Comparison of ENCODE assay signal across 14 cellular contexts in genomic region chr12:48185181-48185919, GRCh38. TPM values are rescaled to one million over a fixed set of nuclear protein-coding genes. Genes with fewer than 3 reads are reported as not detected.
DNase-seq lines count a peak whose midpoint lies in the region; FAIRE-seq and TF ChIP-seq lines count a peak whose summit lies in the region.
"Had no signal": no experiment of that assay in that cellular context is flagged by ENCODE, and none has a peak within 500 bp of the region (broad histone marks: within the 10 kb centered on the region; RNA-seq: fewer than 3 reads in every experiment).

No MANE protein-coding gene starts in this region.

- no peak overlapping the region for H3K56ac ChIP-seq in H1 (replicated peaks; ENCODE audit: insufficient read length, low read depth, low read length)

- no peak overlapping the region for H2BK20ac ChIP-seq in H1 (ENCODE audit: low read length)

- no peaks in the 10 kb centered on the region for H3K9me3 ChIP-seq in Loucy (ENCODE audit: insufficient read depth, low read depth, low read length)
- H3K9me3 ChIP-seq in H1 (ENCODE audit: insufficient read depth in 2 of 2, low read depth in 1 of 2, low read length in 1 of 2): no peaks in the 10 kb centered on the region; a peak in 1 of 4 replicates
- H3K9me3 ChIP-seq in suprapubic skin: no peaks in the 10 kb centered on the region

- H2AK5ac ChIP-seq in H1 (ENCODE audit: low read depth, low read length): 0 out of 2 replicates have a peak overlapping the region, but pooled peaks have one; percentile 10

- H3K4me1 ChIP-seq in Loucy (ENCODE audit: insufficient read depth, low read length, poor library complexity, severe bottlenecking): peaks cover 26% of the 10 kb centered on the region
- H3K4me1 ChIP-seq in H1 (replicated peaks in 1 of 4; ENCODE audit: control insufficient read depth in 3 of 4, insufficient read depth in 4 of 4, low read length in 3 of 4): peaks cover 6 to 20% (median 11%) of the 10 kb centered on the region in 4 experiments; a peak in 6 of 7 replicates
- peaks cover 37% of the 10 kb centered on the region for H3K4me1 ChIP-seq in suprapubic skin

- intact Hi-C loops in Calu3 (cut with micrococcal nuclease; ENCODE audit: unreplicated experiment): loop anchor here (10.0 kb wide), 1 partner anchor 429 kb away; no protein-coding TSS in a partner anchor

- H3K4me2 ChIP-seq in Loucy (ENCODE audit: low read depth, low read length, poor library complexity, severe bottlenecking): peak overlapping the region; percentile 47
- peak overlapping the region; percentile 94 to 97 for H3K4me2 ChIP-seq in H1 (ENCODE audit: insufficient read depth in 1 of 2, low read depth in 2 of 2, low read length in 2 of 2)

- TF ChIP-seq CTCF in Calu3 (IDR thresholded peaks at IDR 0.05; ENCODE audit: unreplicated experiment): no peak
- no peak for TF ChIP-seq CTCF in Loucy (conservative IDR thresholded peaks at IDR 0.05; ENCODE audit: low read length)
- no peak for TF ChIP-seq CTCF in H1 (IDR thresholded peaks at IDR 0.05; ENCODE audit: control extremely low read depth in 1 of 3, insufficient read depth in 1 of 3, low read depth in 1 of 3, low read length in 3 of 3)
- TF ChIP-seq CTCF in neural crest cell (conservative IDR thresholded peaks at IDR 0.05): no peak
- no peak for TF ChIP-seq CTCF in suprapubic skin (IDR thresholded peaks at IDR 0.05)

- TF ChIP-seq POLR2A in H1 (IDR thresholded peaks at IDR 0.05; ENCODE audit: control extremely low read depth in 1 of 2, low read depth in 2 of 2, low read length in 2 of 2): 0 out of 3 replicates have a peak, but pooled peaks of 1 of the 2 experiments have one; percentile 30
- no peak for TF ChIP-seq POLR2A in suprapubic skin (IDR thresholded peaks at IDR 0.05)

- peaks cover 14% of the 10 kb centered on the region; the same call in 1 of the 2 replicates for H3K23me2 ChIP-seq in H1 (ENCODE audit: low read depth, low read length)

- H2BK5ac ChIP-seq in H1 (ENCODE audit: low read depth, low read length): no peak overlapping the region; the same call in 1 of the 2 replicates

- no peak overlapping the region for H4K8ac ChIP-seq in H1 (ENCODE audit: extremely low read depth, insufficient read depth, low read length)

- H3K9me3 Mint-ChIP-seq in Calu3 (ENCODE audit: low read depth, unreplicated experiment) (no peaks in the 10 kb centered on the region), neural crest cell (no peaks in the 10 kb centered on the region)
- H3K9me3 Mint-ChIP-seq: stimulated activated naive CD8-positive, alpha-beta T cell treated with anti-CD3 and anti-CD28 coated beads, Interleukin-15, Interleukin-2, amounts not matched to agents 100 ng/mL and 50 ng/mL, for 24 hours had no signal

- H3K79me2 ChIP-seq in Loucy (ENCODE audit: insufficient read depth, low read length) (no peaks in the 10 kb centered on the region), H1 (ENCODE audit: control insufficient read depth in 1 of 2, insufficient read depth in 2 of 2, low read length in 2 of 2) (no peaks in the 10 kb centered on the region)

- no peak overlapping the region for H4K91ac ChIP-seq in H1 (replicated peaks; ENCODE audit: insufficient read length, low read length)

- H3K4me3 ChIP-seq in Loucy (ENCODE audit: low read length, poor library complexity, severe bottlenecking) (no peak overlapping the region), H1 (ENCODE audit: extremely low read depth in 1 of 4, insufficient read depth in 2 of 4, low read depth in 3 of 4, low read length in 4 of 4) (peak overlapping the region; percentile 35 to 80 (median 72); a peak in 7 of 8 replicates), suprapubic skin (no peak overlapping the region)

- H3K27me3 ChIP-seq in Loucy (ENCODE audit: insufficient read depth, low read length, poor library complexity, severe bottlenecking) (no peaks in the 10 kb centered on the region), H1 (replicated peaks in 1 of 4; ENCODE audit: control insufficient read depth in 3 of 4, extremely low read depth in 1 of 4, insufficient read depth in 3 of 4, low read length in 3 of 4) (peaks cover 8 to 39% (median 25%) of the 10 kb centered on the region in 4 experiments), suprapubic skin (peaks cover 53% of the 10 kb centered on the region)

- peaks cover 54% of the 10 kb centered on the region for H3K27me3 Mint-ChIP-seq in Calu3 (ENCODE audit: unreplicated experiment)
- H3K27me3 Mint-ChIP-seq in neural crest cell (ENCODE audit: low read depth): peaks cover 63% of the 10 kb centered on the region

- H3K27ac Mint-ChIP-seq in Calu3 (ENCODE audit: unreplicated experiment): peak overlapping the region; percentile 16
- peak overlapping the region; percentile 76 for H3K27ac Mint-ChIP-seq in neural crest cell (ENCODE audit: unreplicated experiment)
- H3K27ac Mint-ChIP-seq: stimulated activated naive CD8-positive, alpha-beta T cell treated with anti-CD3 and anti-CD28 coated beads, Interleukin-15, Interleukin-2, amounts not matched to agents 100 ng/mL and 50 ng/mL, for 24 hours had no signal

- peak overlapping the region; percentile 21; the same call in 1 of the 2 replicates for H2BK12ac ChIP-seq in H1 (ENCODE audit: low read depth, low read length)

- H4K20me1 ChIP-seq in Loucy (ENCODE audit: insufficient read depth, low read length, poor library complexity, severe bottlenecking) (no peaks in the 10 kb centered on the region), H1 (replicated peaks in 1 of 2; ENCODE audit: control insufficient read depth in 1 of 2, insufficient read depth in 2 of 2, low read length in 2 of 2) (no peaks in the 10 kb centered on the region)

- no peak for FAIRE-seq in H1 (lab: Jason Lieb, UNC)
- FAIRE-seq: endothelial cell of umbilical vein had no signal

- H3K9me2 ChIP-seq in Loucy (replicated peaks; ENCODE audit: low read depth, low read length): no peaks in the 10 kb centered on the region

- peak overlapping the region; percentile 71 for H2AFZ ChIP-seq in Loucy (ENCODE audit: low read length)
- H2AFZ ChIP-seq in H1 (ENCODE audit: low read length): no peak overlapping the region

- no peak overlapping the region for H3K4me3 Mint-ChIP-seq in Calu3 (ENCODE audit: low read depth, unreplicated experiment)
- H3K4me3 Mint-ChIP-seq in neural crest cell: peak overlapping the region; percentile 92

- no peak overlapping the region for H3K4ac ChIP-seq in H1 (replicated peaks; ENCODE audit: insufficient read length, low read depth, low read length)

- no peaks in the 10 kb centered on the region; the same call in 1 of the 2 replicates for H3F3A ChIP-seq in Loucy (ENCODE audit: low read depth)

- H3K36me3 Mint-ChIP-seq in Calu3 (ENCODE audit: insufficient read depth, unreplicated experiment) (peaks cover 17% of the 10 kb centered on the region), neural crest cell (ENCODE audit: low read depth) (no peaks in the 10 kb centered on the region)

- BruUV-seq in Calu3 (replicated peaks; lab: Mats Ljungman, UMichigan): no TSS peak

- no peak overlapping the region for H3K9ac ChIP-seq in Loucy (ENCODE audit: low read depth, low read length, poor library complexity, severe bottlenecking)
- no peak overlapping the region for H3K9ac ChIP-seq in H1 (replicated peaks in 1 of 4; ENCODE audit: extremely low read depth in 1 of 4, low read depth in 3 of 4, low read length in 3 of 4)

- no peaks in the 10 kb centered on the region for H3K36me3 ChIP-seq in Loucy (ENCODE audit: insufficient read depth, low read length)
- H3K36me3 ChIP-seq in H1 (ENCODE audit: control insufficient read depth in 2 of 4, insufficient read depth in 4 of 4, low read length in 3 of 4): no peaks in the 10 kb centered on the region
- H3K36me3 ChIP-seq in suprapubic skin: no peaks in the 10 kb centered on the region

- H3K27ac ChIP-seq in H1 (ENCODE audit: low read depth, low read length): no peak overlapping the region
- no peak overlapping the region for H3K27ac ChIP-seq in suprapubic skin

- DNase-seq in Calu3 (no peak), H1 (ENCODE audit: low read depth in 1 of 2, low spot score in 2 of 2) (peak in 1 of 2 experiments; percentile 63), neural crest cell (ENCODE audit: low read depth, low spot score) (peak; percentile 28), suprapubic skin (ENCODE audit: low spot score in 2 of 2) (no peak), HuH-7.5 (ENCODE audit: low spot score) (no peak), NCI-H1436 (lab: John Stamatoyannopoulos, UW) (no peak), Kasumi-1 (lab: John Stamatoyannopoulos, UW) (no peak)
- DNase-seq: activated effector memory CD4-positive, alpha-beta T cell treated with anti-CD3 and anti-CD28 coated beads, Interleukin-2, amount 50 U/mL, for 16 hours; NCI-H510A treated with DMSO at 0.1 percent for 48 hours; T-helper 9 cell had no signal

- peak overlapping the region; percentile 93; the same call in 1 of the 2 replicates for H2BK15ac ChIP-seq in H1 (ENCODE audit: low read length)

- CTCF ChIA-PET in Calu3 (lab: Charles Lee) (interaction anchor here (1.4 kb wide), 1 partner anchor 12 kb away, joined by 5 read pairs; no protein-coding TSS in a partner anchor), H1 (lab: Charles Lee; ENCODE audit: partially characterized antibody) (interaction anchor here (0.6 to 6.5 kb wide), 10 partner anchors 13 to 433 kb away, joined by 3 to 63 read pairs (median 4); partner anchors contain the start of gene VDR)

- no peak overlapping the region for H3K23ac ChIP-seq in H1 (ENCODE audit: insufficient read length)

- TF ChIP-seq EP300 in H1 (IDR thresholded peaks at IDR 0.05; ENCODE audit: borderline replicate concordance in 1 of 2, low read depth in 2 of 2, low read length in 2 of 2): no peak
- no peak for TF ChIP-seq EP300 in suprapubic skin (IDR thresholded peaks at IDR 0.05)

- WGBS in H1 (ENCODE audit: extremely low coverage in 1 of 2, insufficient coverage in 1 of 2, insufficient read length in 1 of 2, insufficient replicate concordance in 2 of 2, low coverage in 1 of 2, low lambda C conversion rate in 2 of 2, missing lambda C conversion rate in 1 of 2), 2 experiments: 59% methylated on average over 10 of the region's 10 CpGs; no CpG with 5 or more reads in 1 of the 2 experiments
- 42% methylated on average over 10 of the region's 10 CpGs for WGBS in suprapubic skin

- POLR2A ChIA-PET in H1 (lab: Charles Lee; ENCODE audit: partially characterized antibody): interaction anchor here (0.7 to 2.5 kb wide), 7 partner anchors 9 to 80 kb away, joined by 3 to 8 read pairs (median 5); partner anchors contain the start of genes ASB8 and SENP1

- H3K18ac ChIP-seq in H1 (ENCODE audit: extremely low read depth, low read length): no peak overlapping the region

- H3K4me1 Mint-ChIP-seq in Calu3 (ENCODE audit: low read depth, unreplicated experiment) (peaks cover 17% of the 10 kb centered on the region), neural crest cell (peaks cover 35% of the 10 kb centered on the region)

- no peak overlapping the region for H4K5ac ChIP-seq in H1 (ENCODE audit: insufficient read length, low read depth, low read length)

- no peak overlapping the region for H3K14ac ChIP-seq in H1 (ENCODE audit: insufficient read length)

- H3K79me1 ChIP-seq in H1 (ENCODE audit: low read depth, low read length): no peaks in the 10 kb centered on the region

- H2BK120ac ChIP-seq in H1 (replicated peaks; ENCODE audit: low read depth, low read length): no peak overlapping the region

- TF ChIP-seq RAD21 in H1 (IDR thresholded peaks at IDR 0.05 in 1 of 2, conservative IDR thresholded peaks at IDR 0.05 in 1 of 2; ENCODE audit: low read depth in 2 of 2, low read length in 2 of 2): no peak

RNA-seq across cellular contexts. Expression of gene CCDC184, which starts 1.9 kb away (rescaled TPM):
- total RNA-seq in Calu3 (2022): 0.45 and 0.51 TPM in 2 replicates
- 2.2 and 2.5 TPM in 2 replicates for total RNA-seq in H1 (2021; fragmentation: NEBNext Ultra II Directional; extraction: Animal tissue kit (Norgen Biotek cat#: 25700))
- 3.0 and 3.1 TPM in 2 replicates for polyA plus RNA-seq in H1 (2011; rRNA removed)
- 2.6 TPM for polyA plus RNA-seq in H1 (2011; cell fraction: cytosol; rRNA removed)
- polyA plus RNA-seq in H1 (2011; cell fraction: nucleus; rRNA removed): 1.2 TPM
- 1.8 to 2.7 TPM (median 2.3 TPM) in 4 replicates for polyA plus RNA-seq in H1 (2012, experiment 1 of 2)
- polyA plus RNA-seq in H1 (2012, experiment 2 of 2): 3.7 TPM
- 1.4 TPM for polyA plus RNA-seq in H1 (2013, experiment 1 of 2)
- polyA plus RNA-seq in H1 (2013, experiment 2 of 2): 1.4 TPM
- polyA minus RNA-seq in H1 (2011; rRNA and poly(A)+ RNA removed): 1.6 and 1.7 TPM in 2 replicates
- polyA minus RNA-seq in H1 (2011; cell fraction: cytosol; rRNA and poly(A)+ RNA removed): 1.1 TPM
- polyA minus RNA-seq in H1 (2011; cell fraction: nucleus; rRNA and poly(A)+ RNA removed): 1.4 TPM
- 12.6 and 12.8 TPM in 2 replicates for total RNA-seq in neural crest cell
- total RNA-seq in suprapubic skin: under 1 TPM; 0.19 to 0.83 (median 0.60) TPM

RNA-seq across cellular contexts. Expression of gene OR10AD1, which starts 17.7 kb away (rescaled TPM):
- not detected in 2 replicates for total RNA-seq in Calu3 (2022)
- not detected in 2 replicates for total RNA-seq in H1 (2021; fragmentation: NEBNext Ultra II Directional; extraction: Animal tissue kit (Norgen Biotek cat#: 25700))
- not detected in 2 replicates for polyA plus RNA-seq in H1 (2011; rRNA removed)
- polyA plus RNA-seq in H1 (2011; cell fraction: cytosol; rRNA removed): not detected
- not detected for polyA plus RNA-seq in H1 (2011; cell fraction: nucleus; rRNA removed)
- polyA plus RNA-seq in H1 (2012, experiment 1 of 2): 0.13 TPM in 1 of 4 replicates, not detected in the others
- not detected for polyA plus RNA-seq in H1 (2012, experiment 2 of 2)
- not detected for polyA plus RNA-seq in H1 (2013, experiment 1 of 2)
- polyA plus RNA-seq in H1 (2013, experiment 2 of 2): not detected
- polyA minus RNA-seq in H1 (2011; rRNA and poly(A)+ RNA removed): not detected in 2 replicates
- polyA minus RNA-seq in H1 (2011; cell fraction: cytosol; rRNA and poly(A)+ RNA removed): not detected
- not detected for polyA minus RNA-seq in H1 (2011; cell fraction: nucleus; rRNA and poly(A)+ RNA removed)
- total RNA-seq in neural crest cell: not detected in 2 replicates
- total RNA-seq in suprapubic skin: not detected
- total RNA-seq: endothelial cell of umbilical vein, liver had no signal
- polyA plus RNA-seq: endothelial cell of umbilical vein, liver had no signal

RNA-seq across cellular contexts. Expression of gene ASB8, which starts 28.0 kb away (rescaled TPM):
- total RNA-seq in Calu3 (2022) (19.2 and 20.4 TPM in 2 replicates), neural crest cell (21.5 and 21.7 TPM in 2 replicates), suprapubic skin (10 to 100 TPM; 19.8 to 49.4 (median 23.6) TPM)
- 8.1 and 8.3 TPM in 2 replicates for total RNA-seq in H1 (2021; fragmentation: NEBNext Ultra II Directional; extraction: Animal tissue kit (Norgen Biotek cat#: 25700))
- 3.8 and 4.2 TPM in 2 replicates for polyA plus RNA-seq in H1 (2011; rRNA removed)
- 7.7 TPM for polyA plus RNA-seq in H1 (2011; cell fraction: cytosol; rRNA removed)
- polyA plus RNA-seq in H1 (2011; cell fraction: nucleus; rRNA removed): 5.0 TPM
- 7.5 to 10.4 TPM (median 8.3 TPM) in 4 replicates for polyA plus RNA-seq in H1 (2012, experiment 1 of 2)
- 5.9 TPM for polyA plus RNA-seq in H1 (2012, experiment 2 of 2)
- 4.8 TPM for polyA plus RNA-seq in H1 (2013, experiment 1 of 2)
- 4.6 TPM for polyA plus RNA-seq in H1 (2013, experiment 2 of 2)
- polyA minus RNA-seq in H1 (2011; rRNA and poly(A)+ RNA removed): 12.5 and 15.9 TPM in 2 replicates
- polyA minus RNA-seq in H1 (2011; cell fraction: cytosol; rRNA and poly(A)+ RNA removed): 3.4 TPM
- polyA minus RNA-seq in H1 (2011; cell fraction: nucleus; rRNA and poly(A)+ RNA removed): 7.7 TPM

Comparison
In these comparisons a context has a peak if more than half of its experiments do, and no peak if none do; other contexts are left out.
1. H3K4me3 ChIP-seq: peak in H1 (4 of 4); none in Loucy (single experiment) and suprapubic skin (single experiment).